27 cellular contexts compared by ENCODE assay signal in genomic region chr4:16457944-16458343, GRCh38.
DNase-seq lines count a peak whose midpoint lies in the region; ATAC-seq and FAIRE-seq lines count a peak whose summit lies in the region.
"Had no signal": no experiment of that assay in that cellular context is flagged by ENCODE, and none has a peak within 500 bp of the region (broad histone marks: within the 10 kb centered on the region; RNA-seq: fewer than 3 reads in every experiment).

No MANE protein-coding gene starts in this region.

- no peak for FAIRE-seq in urothelium cell line (lab: Jason Lieb, UNC)
- FAIRE-seq: H54, pancreas had no signal

- H3K4me1 Mint-ChIP-seq in activated naive CD8-positive, alpha-beta T cell treated with anti-CD3 and anti-CD28 coated beads for 36 hours: no peaks in the 10 kb centered on the region
- H3K4me1 Mint-ChIP-seq in activated naive CD8-positive, alpha-beta T cell treated with anti-CD3 and anti-CD28 coated beads, Interleukin-2, amount 50 U/mL, for 24 hours: no peaks in the 10 kb centered on the region
- H3K4me1 Mint-ChIP-seq in activated T-cell treated with anti-CD3 and anti-CD28 coated beads, Interleukin-2, amount 50 U/mL, for 72 hours (ENCODE audit: low read depth): no peaks in the 10 kb centered on the region
- H3K4me1 Mint-ChIP-seq: activated CD4-positive, alpha-beta T cell treated with anti-CD3 and anti-CD28 coated beads for 36 hours had no signal

- no peaks in the 10 kb centered on the region for H3K9me3 Mint-ChIP-seq in activated naive CD8-positive, alpha-beta T cell treated with anti-CD3 and anti-CD28 coated beads for 36 hours
- H3K9me3 Mint-ChIP-seq in activated naive CD8-positive, alpha-beta T cell treated with anti-CD3 and anti-CD28 coated beads, Interleukin-2, amount 50 U/mL, for 24 hours: no peaks in the 10 kb centered on the region
- no peaks in the 10 kb centered on the region for H3K9me3 Mint-ChIP-seq in activated T-cell treated with anti-CD3 and anti-CD28 coated beads, Interleukin-2, amount 50 U/mL, for 72 hours
- H3K9me3 Mint-ChIP-seq: activated naive CD4-positive, alpha-beta T cell treated with anti-CD3 and anti-CD28 coated beads, Interleukin-2, amount 50 U/mL, for 72 hours had no signal

- DNase-seq in activated naive CD8-positive, alpha-beta T cell treated with anti-CD3 and anti-CD28 coated beads for 36 hours: no peak
- no peak for DNase-seq in activated naive CD8-positive, alpha-beta T cell treated with anti-CD3 and anti-CD28 coated beads, Interleukin-2, amount 50 U/mL, for 24 hours
- DNase-seq in adipocyte (ENCODE audit: low read depth) (peak; percentile 24), fibroblast of peridontal ligament (ENCODE audit: extremely low read depth) (peak; percentile 20), urothelium cell line (ENCODE audit: low spot score) (peak; percentile 25), HPDE6-E6E7 (ENCODE audit: extremely low spot score) (no peak)
- DNase-seq in NK-92 treated with Interleukin-12 subunit alpha and Interleukin-12 subunit beta, amount 100 ng/mL, for 24 hours (lab: John Stamatoyannopoulos, UW): no peak
- no peak for DNase-seq in activated T-cell treated with anti-CD3 and anti-CD28 coated beads, Interleukin-2, amount 50 U/mL, for 72 hours
- DNase-seq: activated CD4-positive, alpha-beta T cell treated with anti-CD3 and anti-CD28 coated beads for 36 hours; aorta; central memory CD4-positive, alpha-beta T cell; COR-L47; dermis blood vessel endothelial cell; GF-D8; left lung; NCI-H1092; NCI-H1694 treated with DMSO at 0.1 percent for 48 hours; NCI-H446 treated with DMSO at 0.1 percent for 48 hours; NCI-H774; pancreas; stimulated activated naive CD4-positive, alpha-beta T cell; upper lobe of right lung had no signal

- H3K36me3 ChIP-seq in adipocyte (ENCODE audit: control insufficient read depth, insufficient read depth, low read length, severe bottlenecking): no peaks in the 10 kb centered on the region
- H3K36me3 ChIP-seq: left lung, pancreas, suprapubic skin, upper lobe of right lung had no signal

- no peaks in the 10 kb centered on the region for H3K9me3 ChIP-seq in adipocyte (ENCODE audit: control insufficient read depth, low read length)
- H3K9me3 ChIP-seq: pancreas, suprapubic skin, upper lobe of right lung had no signal

- no peaks in the 10 kb centered on the region for H3K4me1 ChIP-seq in adipocyte (ENCODE audit: control insufficient read depth, insufficient read depth, low read length)
- H3K4me1 ChIP-seq: left lung, pancreas, suprapubic skin, upper lobe of right lung had no signal

- peaks cover 5% of the 10 kb centered on the region for H3K27me3 ChIP-seq in adipocyte (replicated peaks; ENCODE audit: control insufficient read depth, insufficient read depth, low read length)
- H3K27me3 ChIP-seq: left lung, pancreas, suprapubic skin had no signal

- no peaks in the 10 kb centered on the region for H3K36me3 Mint-ChIP-seq in activated naive CD8-positive, alpha-beta T cell treated with anti-CD3 and anti-CD28 coated beads for 36 hours
- H3K36me3 Mint-ChIP-seq in activated naive CD8-positive, alpha-beta T cell treated with anti-CD3 and anti-CD28 coated beads, Interleukin-2, amount 50 U/mL, for 24 hours (ENCODE audit: low read depth): no peaks in the 10 kb centered on the region
- no peaks in the 10 kb centered on the region for H3K36me3 Mint-ChIP-seq in activated T-cell treated with anti-CD3 and anti-CD28 coated beads, Interleukin-2, amount 50 U/mL, for 72 hours (ENCODE audit: insufficient read depth in 2 of 2)
- H3K36me3 Mint-ChIP-seq: activated naive CD4-positive, alpha-beta T cell treated with anti-CD3 and anti-CD28 coated beads, Interleukin-2, amount 50 U/mL, for 72 hours had no signal

- no peak overlapping the region for H3K9ac ChIP-seq in adipocyte (ENCODE audit: low read length)

- H3K4me3 ChIP-seq in adipocyte (ENCODE audit: low read length): no peak overlapping the region
- H3K4me3 ChIP-seq: left lung, pancreas, smooth muscle cell, suprapubic skin, upper lobe of right lung had no signal

- no peak overlapping the region for H3K4me3 Mint-ChIP-seq in activated naive CD8-positive, alpha-beta T cell treated with anti-CD3 and anti-CD28 coated beads for 36 hours
- H3K4me3 Mint-ChIP-seq in activated naive CD8-positive, alpha-beta T cell treated with anti-CD3 and anti-CD28 coated beads, Interleukin-2, amount 50 U/mL, for 24 hours: no peak overlapping the region
- no peak overlapping the region for H3K4me3 Mint-ChIP-seq in activated T-cell treated with anti-CD3 and anti-CD28 coated beads, Interleukin-2, amount 50 U/mL, for 72 hours
- H3K4me3 Mint-ChIP-seq: activated CD4-positive, alpha-beta T cell treated with anti-CD3 and anti-CD28 coated beads for 36 hours; neural crest cell had no signal

- peaks cover 10% of the 10 kb centered on the region for H3K27me3 Mint-ChIP-seq in activated naive CD8-positive, alpha-beta T cell treated with anti-CD3 and anti-CD28 coated beads for 36 hours
- peaks cover 2% of the 10 kb centered on the region for H3K27me3 Mint-ChIP-seq in activated naive CD8-positive, alpha-beta T cell treated with anti-CD3 and anti-CD28 coated beads, Interleukin-2, amount 50 U/mL, for 24 hours
- no peaks in the 10 kb centered on the region for H3K27me3 Mint-ChIP-seq in activated T-cell treated with anti-CD3 and anti-CD28 coated beads, Interleukin-2, amount 50 U/mL, for 72 hours (ENCODE audit: low read depth)
- H3K27me3 Mint-ChIP-seq: activated CD4-positive, alpha-beta T cell treated with anti-CD3 and anti-CD28 coated beads for 36 hours had no signal

- peak overlapping the region; percentile 25 for H3K27ac Mint-ChIP-seq in activated naive CD8-positive, alpha-beta T cell treated with anti-CD3 and anti-CD28 coated beads for 36 hours
- no peak overlapping the region for H3K27ac Mint-ChIP-seq in activated naive CD8-positive, alpha-beta T cell treated with anti-CD3 and anti-CD28 coated beads, Interleukin-2, amount 50 U/mL, for 24 hours
- H3K27ac Mint-ChIP-seq in activated T-cell treated with anti-CD3 and anti-CD28 coated beads, Interleukin-2, amount 50 U/mL, for 72 hours: no peak overlapping the region
- H3K27ac Mint-ChIP-seq: activated CD4-positive, alpha-beta T cell treated with anti-CD3 and anti-CD28 coated beads for 36 hours had no signal

- ATAC-seq in activated naive CD8-positive, alpha-beta T cell treated with anti-CD3 and anti-CD28 coated beads, Interleukin-2, amount 50 U/mL, for 24 hours: no peak
- no peak for ATAC-seq in activated T-cell treated with anti-CD3 and anti-CD28 coated beads, Interleukin-2, amount 50 U/mL, for 72 hours (replicated peaks in 1 of 2)
- ATAC-seq: activated CD4-positive, alpha-beta T cell treated with anti-CD3 and anti-CD28 coated beads for 36 hours; activated naive CD4-positive, alpha-beta T cell treated with anti-CD3 and anti-CD28 coated beads, Interleukin-2, amount 50 U/mL, for 72 hours; left lung; pancreas; upper lobe of right lung had no signal

Comparison
In these comparisons a context has a peak if more than half of its experiments do, and no peak if none do; other contexts are left out.
1. DNase-seq: peak in adipocyte (single experiment), fibroblast of peridontal ligament (single experiment) and urothelium cell line (single experiment); none in activated naive CD8-positive, alpha-beta T cell treated with anti-CD3 and anti-CD28 coated beads for 36 hours (single experiment), activated naive CD8-positive, alpha-beta T cell treated with anti-CD3 and anti-CD28 coated beads, Interleukin-2, amount 50 U/mL, for 24 hours (single experiment), NK-92 treated with Interleukin-12 subunit alpha and Interleukin-12 subunit beta, amount 100 ng/mL, for 24 hours (single experiment), activated T-cell treated with anti-CD3 and anti-CD28 coated beads, Interleukin-2, amount 50 U/mL, for 72 hours (0 of 2) and HPDE6-E6E7 (single experiment).